ENCODE assay signal across 1 cellular context in genomic region chr14:24417832-24418491, GRCh38.
TF ChIP-seq lines count a peak whose summit lies in the region.

No MANE protein-coding gene starts in this region.

TF ChIP-seq in liver, 16 proteins besides CTCF, POLR2A, EP300 and RAD21:
- TF ChIP-seq SP1 (IDR thresholded peaks at IDR 0.05) (no peak), JUND (IDR thresholded peaks at IDR 0.05) (no peak), FOXA1 (IDR thresholded peaks at IDR 0.05) (no peak), YY1 (IDR thresholded peaks at IDR 0.05) (no peak), RXRA (IDR thresholded peaks at IDR 0.05) (no peak)
- TF ChIP-seq, protein P1, sequence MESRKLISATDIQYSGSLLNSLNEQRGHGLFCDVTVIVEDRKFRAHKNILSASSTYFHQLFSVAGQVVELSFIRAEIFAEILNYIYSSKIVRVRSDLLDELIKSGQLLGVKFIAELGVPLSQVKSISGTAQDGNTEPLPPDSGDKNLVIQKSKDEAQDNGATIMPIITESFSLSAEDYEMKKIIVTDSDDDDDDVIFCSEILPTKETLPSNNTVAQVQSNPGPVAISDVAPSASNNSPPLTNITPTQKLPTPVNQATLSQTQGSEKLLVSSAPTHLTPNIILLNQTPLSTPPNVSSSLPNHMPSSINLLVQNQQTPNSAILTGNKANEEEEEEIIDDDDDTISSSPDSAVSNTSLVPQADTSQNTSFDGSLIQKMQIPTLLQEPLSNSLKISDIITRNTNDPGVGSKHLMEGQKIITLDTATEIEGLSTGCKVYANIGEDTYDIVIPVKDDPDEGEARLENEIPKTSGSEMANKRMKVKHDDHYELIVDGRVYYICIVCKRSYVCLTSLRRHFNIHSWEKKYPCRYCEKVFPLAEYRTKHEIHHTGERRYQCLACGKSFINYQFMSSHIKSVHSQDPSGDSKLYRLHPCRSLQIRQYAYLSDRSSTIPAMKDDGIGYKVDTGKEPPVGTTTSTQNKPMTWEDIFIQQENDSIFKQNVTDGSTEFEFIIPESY (IDR thresholded peaks at IDR 0.05) = no peak
- TF ChIP-seq, protein P2, sequence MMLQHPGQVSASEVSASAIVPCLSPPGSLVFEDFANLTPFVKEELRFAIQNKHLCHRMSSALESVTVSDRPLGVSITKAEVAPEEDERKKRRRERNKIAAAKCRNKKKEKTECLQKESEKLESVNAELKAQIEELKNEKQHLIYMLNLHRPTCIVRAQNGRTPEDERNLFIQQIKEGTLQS (IDR thresholded peaks at IDR 0.05) = no peak
TF ChIP-seq in liver: peak in this region for 0.
